In the genomic region with DNA sequence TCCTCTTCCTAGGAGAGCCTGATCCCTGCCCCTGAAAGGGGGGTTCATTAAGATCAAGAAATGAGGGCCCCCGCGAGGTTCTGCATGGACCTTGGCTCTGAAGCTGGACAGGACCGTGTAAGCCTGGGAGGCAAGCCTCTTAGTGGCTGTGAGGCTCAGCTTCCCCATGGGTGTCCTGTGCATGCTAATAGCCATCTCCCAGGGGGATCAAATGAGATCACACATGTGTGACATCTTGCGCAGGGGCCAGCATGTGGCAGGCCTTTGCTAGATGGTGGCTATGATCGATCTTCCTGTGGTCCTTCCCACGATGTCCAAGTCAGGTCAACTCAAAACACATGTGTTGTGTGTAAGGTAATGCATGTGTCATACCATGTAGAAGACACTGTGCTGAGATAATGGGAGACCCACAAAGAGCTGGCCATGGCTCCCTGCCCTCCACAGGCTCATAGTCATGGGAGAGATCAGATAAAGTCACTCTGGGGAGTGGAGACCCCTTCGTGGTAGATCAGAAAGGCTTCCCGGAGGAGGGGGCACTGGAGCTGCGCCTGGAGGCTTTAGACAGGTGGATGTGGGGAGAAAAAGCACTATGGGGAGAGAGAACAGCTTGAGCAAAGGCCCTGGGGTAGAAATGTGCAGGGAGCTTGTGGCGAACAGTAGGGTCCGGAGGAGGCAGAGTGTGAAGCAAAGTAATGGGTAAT, we compare ENCODE assay signal across 2 cellular contexts.
TF ChIP-seq lines count a peak whose summit lies in the region.

No MANE protein-coding gene starts in this region.

TF ChIP-seq in K562, 482 proteins besides CTCF, POLR2A, EP300 and RAD21:
- no peak for TF ChIP-seq ZBTB34 (CRISPR knock-in tag; IDR thresholded peaks at IDR 0.05)
- peak; percentile 27 for TF ChIP-seq RBM25 (IDR thresholded peaks at IDR 0.05; ENCODE audit: low read depth, low read length, severe bottlenecking)
- TF ChIP-seq, protein P1, sequence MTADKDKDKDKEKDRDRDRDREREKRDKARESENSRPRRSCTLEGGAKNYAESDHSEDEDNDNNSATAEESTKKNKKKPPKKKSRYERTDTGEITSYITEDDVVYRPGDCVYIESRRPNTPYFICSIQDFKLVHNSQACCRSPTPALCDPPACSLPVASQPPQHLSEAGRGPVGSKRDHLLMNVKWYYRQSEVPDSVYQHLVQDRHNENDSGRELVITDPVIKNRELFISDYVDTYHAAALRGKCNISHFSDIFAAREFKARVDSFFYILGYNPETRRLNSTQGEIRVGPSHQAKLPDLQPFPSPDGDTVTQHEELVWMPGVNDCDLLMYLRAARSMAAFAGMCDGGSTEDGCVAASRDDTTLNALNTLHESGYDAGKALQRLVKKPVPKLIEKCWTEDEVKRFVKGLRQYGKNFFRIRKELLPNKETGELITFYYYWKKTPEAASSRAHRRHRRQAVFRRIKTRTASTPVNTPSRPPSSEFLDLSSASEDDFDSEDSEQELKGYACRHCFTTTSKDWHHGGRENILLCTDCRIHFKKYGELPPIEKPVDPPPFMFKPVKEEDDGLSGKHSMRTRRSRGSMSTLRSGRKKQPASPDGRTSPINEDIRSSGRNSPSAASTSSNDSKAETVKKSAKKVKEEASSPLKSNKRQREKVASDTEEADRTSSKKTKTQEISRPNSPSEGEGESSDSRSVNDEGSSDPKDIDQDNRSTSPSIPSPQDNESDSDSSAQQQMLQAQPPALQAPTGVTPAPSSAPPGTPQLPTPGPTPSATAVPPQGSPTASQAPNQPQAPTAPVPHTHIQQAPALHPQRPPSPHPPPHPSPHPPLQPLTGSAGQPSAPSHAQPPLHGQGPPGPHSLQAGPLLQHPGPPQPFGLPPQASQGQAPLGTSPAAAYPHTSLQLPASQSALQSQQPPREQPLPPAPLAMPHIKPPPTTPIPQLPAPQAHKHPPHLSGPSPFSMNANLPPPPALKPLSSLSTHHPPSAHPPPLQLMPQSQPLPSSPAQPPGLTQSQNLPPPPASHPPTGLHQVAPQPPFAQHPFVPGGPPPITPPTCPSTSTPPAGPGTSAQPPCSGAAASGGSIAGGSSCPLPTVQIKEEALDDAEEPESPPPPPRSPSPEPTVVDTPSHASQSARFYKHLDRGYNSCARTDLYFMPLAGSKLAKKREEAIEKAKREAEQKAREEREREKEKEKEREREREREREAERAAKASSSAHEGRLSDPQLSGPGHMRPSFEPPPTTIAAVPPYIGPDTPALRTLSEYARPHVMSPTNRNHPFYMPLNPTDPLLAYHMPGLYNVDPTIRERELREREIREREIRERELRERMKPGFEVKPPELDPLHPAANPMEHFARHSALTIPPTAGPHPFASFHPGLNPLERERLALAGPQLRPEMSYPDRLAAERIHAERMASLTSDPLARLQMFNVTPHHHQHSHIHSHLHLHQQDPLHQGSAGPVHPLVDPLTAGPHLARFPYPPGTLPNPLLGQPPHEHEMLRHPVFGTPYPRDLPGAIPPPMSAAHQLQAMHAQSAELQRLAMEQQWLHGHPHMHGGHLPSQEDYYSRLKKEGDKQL (CRISPR knock-in tag; IDR thresholded peaks at IDR 0.05; ENCODE audit: borderline replicate concordance): no peak

TF ChIP-seq in WTC11, 78 proteins besides CTCF, POLR2A, EP300 and RAD21:
- TF ChIP-seq ZNF263 (CRISPR knock-in tag; IDR thresholded peaks at IDR 0.05; ENCODE audit: low read depth) (no peak), ZNF281 (CRISPR knock-in tag; IDR thresholded peaks at IDR 0.05) (no peak), IRF2 (CRISPR knock-in tag; IDR thresholded peaks at IDR 0.05; ENCODE audit: borderline replicate concordance, low read depth) (no peak), NR1H2 (CRISPR knock-in tag; IDR thresholded peaks at IDR 0.05) (no peak), ZNF396 (CRISPR knock-in tag; IDR thresholded peaks at IDR 0.05; ENCODE audit: borderline replicate concordance) (no peak), CREM (CRISPR knock-in tag; IDR thresholded peaks at IDR 0.05) (no peak), E2F4 (CRISPR knock-in tag; IDR thresholded peaks at IDR 0.05; ENCODE audit: borderline replicate concordance, low read depth) (no peak), ETV6 (CRISPR knock-in tag; IDR thresholded peaks at IDR 0.05) (no peak)
- TF ChIP-seq, protein P2, sequence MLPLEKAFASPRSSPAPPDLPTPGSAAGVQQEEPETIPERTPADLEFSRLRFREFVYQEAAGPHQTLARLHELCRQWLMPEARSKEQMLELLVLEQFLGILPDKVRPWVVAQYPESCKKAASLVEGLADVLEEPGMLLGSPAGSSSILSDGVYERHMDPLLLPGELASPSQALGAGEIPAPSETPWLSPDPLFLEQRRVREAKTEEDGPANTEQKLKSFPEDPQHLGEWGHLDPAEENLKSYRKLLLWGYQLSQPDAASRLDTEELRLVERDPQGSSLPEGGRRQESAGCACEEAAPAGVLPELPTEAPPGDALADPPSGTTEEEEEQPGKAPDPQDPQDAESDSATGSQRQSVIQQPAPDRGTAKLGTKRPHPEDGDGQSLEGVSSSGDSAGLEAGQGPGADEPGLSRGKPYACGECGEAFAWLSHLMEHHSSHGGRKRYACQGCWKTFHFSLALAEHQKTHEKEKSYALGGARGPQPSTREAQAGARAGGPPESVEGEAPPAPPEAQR (CRISPR knock-in tag; IDR thresholded peaks at IDR 0.05): no peak
- TF ChIP-seq, protein P3, sequence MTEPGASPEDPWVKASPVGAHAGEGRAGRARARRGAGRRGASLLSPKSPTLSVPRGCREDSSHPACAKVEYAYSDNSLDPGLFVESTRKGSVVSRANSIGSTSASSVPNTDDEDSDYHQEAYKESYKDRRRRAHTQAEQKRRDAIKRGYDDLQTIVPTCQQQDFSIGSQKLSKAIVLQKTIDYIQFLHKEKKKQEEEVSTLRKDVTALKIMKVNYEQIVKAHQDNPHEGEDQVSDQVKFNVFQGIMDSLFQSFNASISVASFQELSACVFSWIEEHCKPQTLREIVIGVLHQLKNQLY (CRISPR knock-in tag; IDR thresholded peaks at IDR 0.05): no peak
- TF ChIP-seq, protein P4, sequence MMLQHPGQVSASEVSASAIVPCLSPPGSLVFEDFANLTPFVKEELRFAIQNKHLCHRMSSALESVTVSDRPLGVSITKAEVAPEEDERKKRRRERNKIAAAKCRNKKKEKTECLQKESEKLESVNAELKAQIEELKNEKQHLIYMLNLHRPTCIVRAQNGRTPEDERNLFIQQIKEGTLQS (CRISPR knock-in tag; conservative IDR thresholded peaks at IDR 0.05): no peak
